Comparison of ENCODE assay signal across 9 cellular contexts in genomic region chr11:61071208-61071681, GRCh38. TPM values are rescaled to one million over a fixed set of nuclear protein-coding genes. Genes with fewer than 3 reads are reported as not detected.
DNase-seq lines count a peak whose midpoint lies in the region; ATAC-seq and TF ChIP-seq lines count a peak whose summit lies in the region.
"Had no signal": no experiment of that assay in that cellular context is flagged by ENCODE, and none has a peak within 500 bp of the region (broad histone marks: within the 10 kb centered on the region; RNA-seq: fewer than 3 reads in every experiment).

No MANE protein-coding gene starts in this region.

- no peaks in the 10 kb centered on the region for H3K79me2 ChIP-seq in hepatocyte

- H3K4me3 ChIP-seq in hepatocyte = no peak overlapping the region

- H3K36me3 Mint-ChIP-seq in progenitor cell of endocrine pancreas (ENCODE audit: insufficient read depth) = no peaks in the 10 kb centered on the region
- H3K36me3 Mint-ChIP-seq in WTC11 = no peaks in the 10 kb centered on the region

- DNase-seq in T-helper 22 cell (ENCODE audit: low read depth) (peak; percentile 59), hepatocyte (ENCODE audit: low spot score) (no peak), progenitor cell of endocrine pancreas (ENCODE audit: low spot score, unreplicated experiment) (no peak), dedifferentiated amniotic fluid mesenchymal stem cell (ENCODE audit: extremely low spot score) (no peak), NCI-H446 treated with DMSO at 0.1 percent for 48 hours (lab: John Stamatoyannopoulos, UW) (no peak), WTC11 (ENCODE audit: low spot score) (no peak)

- no peaks in the 10 kb centered on the region for H3K27me3 ChIP-seq in hepatocyte

- no peaks in the 10 kb centered on the region for H3K36me3 ChIP-seq in hepatocyte (replicated peaks; ENCODE audit: insufficient read depth, low read depth)

- H3K9me3 ChIP-seq in hepatocyte (ENCODE audit: low read depth) = no peaks in the 10 kb centered on the region

- H3K27ac ChIP-seq in hepatocyte = peak overlapping the region; percentile 65

- ATAC-seq in GM18502 (IDR thresholded peaks at IDR 0.05; ENCODE audit: poor library complexity, unreplicated experiment) = peak; percentile 70
- peak; percentile 70 for ATAC-seq in HG02678 (IDR thresholded peaks at IDR 0.05; ENCODE audit: unreplicated experiment)
- ATAC-seq in WTC11 = no peak

- no peaks in the 10 kb centered on the region for H4K20me1 ChIP-seq in hepatocyte (ENCODE audit: insufficient read depth, poor library complexity, severe bottlenecking)

- TF ChIP-seq CTCF in hepatocyte (IDR thresholded peaks at IDR 0.05; ENCODE audit: poor library complexity) (no peak), progenitor cell of endocrine pancreas (IDR thresholded peaks at IDR 0.05; ENCODE audit: unreplicated experiment) (no peak), WTC11 (IDR thresholded peaks at IDR 0.05) (no peak)

- H3K27ac Mint-ChIP-seq in progenitor cell of endocrine pancreas (no peak overlapping the region), WTC11 (no peak overlapping the region)

- no peaks in the 10 kb centered on the region for H3K9me3 Mint-ChIP-seq in progenitor cell of endocrine pancreas (ENCODE audit: low read depth)
- peaks cover 13% of the 10 kb centered on the region; the same call in 1 of the 2 replicates for H3K9me3 Mint-ChIP-seq in WTC11

- no peak overlapping the region for H3K4me2 ChIP-seq in hepatocyte

- CTCF ChIA-PET in WTC11 (lab: Charles Lee) = interaction anchor here (1.8 kb wide), 1 partner anchor 101 kb away, joined by 6 read pairs; no protein-coding TSS in a partner anchor

- H3K4me1 Mint-ChIP-seq in progenitor cell of endocrine pancreas (ENCODE audit: low read depth) (peaks cover 10% of the 10 kb centered on the region), WTC11 (no peaks in the 10 kb centered on the region)

- H2AFZ ChIP-seq in hepatocyte = no peak overlapping the region

- H3K27me3 Mint-ChIP-seq in progenitor cell of endocrine pancreas (peaks cover 3% of the 10 kb centered on the region), WTC11 (ENCODE audit: low read depth) (no peaks in the 10 kb centered on the region; the same call in 1 of the 2 replicates)

- H3K4me1 ChIP-seq in hepatocyte (ENCODE audit: insufficient read depth) = peaks cover 16% of the 10 kb centered on the region

- H3K4me3 Mint-ChIP-seq in progenitor cell of endocrine pancreas (ENCODE audit: low read depth) = no peak overlapping the region
- no peak overlapping the region for H3K4me3 Mint-ChIP-seq in WTC11

- POLR2A ChIA-PET in WTC11 (lab: Charles Lee) = no interaction called here

- 89% methylated on average over 9 of the region's 9 CpGs for WGBS in hepatocyte (ENCODE audit: low lambda C conversion rate, missing lambda C conversion rate)

- H3K9me2 ChIP-seq in hepatocyte (replicated peaks; ENCODE audit: insufficient read depth) = no peaks in the 10 kb centered on the region

TF ChIP-seq in WTC11, 78 proteins besides CTCF, POLR2A, EP300 and RAD21:
- no peak for TF ChIP-seq SMAD4 (CRISPR knock-in tag; IDR thresholded peaks at IDR 0.05)
- no peak for TF ChIP-seq ATF1 (CRISPR knock-in tag; IDR thresholded peaks at IDR 0.05)
- no peak for TF ChIP-seq CBFB (CRISPR knock-in tag; IDR thresholded peaks at IDR 0.05; ENCODE audit: low read depth)
- TF ChIP-seq FOXK1 (CRISPR knock-in tag; IDR thresholded peaks at IDR 0.05) = no peak
- no peak for TF ChIP-seq ZNF263 (CRISPR knock-in tag; IDR thresholded peaks at IDR 0.05; ENCODE audit: low read depth)
- TF ChIP-seq, protein P1, sequence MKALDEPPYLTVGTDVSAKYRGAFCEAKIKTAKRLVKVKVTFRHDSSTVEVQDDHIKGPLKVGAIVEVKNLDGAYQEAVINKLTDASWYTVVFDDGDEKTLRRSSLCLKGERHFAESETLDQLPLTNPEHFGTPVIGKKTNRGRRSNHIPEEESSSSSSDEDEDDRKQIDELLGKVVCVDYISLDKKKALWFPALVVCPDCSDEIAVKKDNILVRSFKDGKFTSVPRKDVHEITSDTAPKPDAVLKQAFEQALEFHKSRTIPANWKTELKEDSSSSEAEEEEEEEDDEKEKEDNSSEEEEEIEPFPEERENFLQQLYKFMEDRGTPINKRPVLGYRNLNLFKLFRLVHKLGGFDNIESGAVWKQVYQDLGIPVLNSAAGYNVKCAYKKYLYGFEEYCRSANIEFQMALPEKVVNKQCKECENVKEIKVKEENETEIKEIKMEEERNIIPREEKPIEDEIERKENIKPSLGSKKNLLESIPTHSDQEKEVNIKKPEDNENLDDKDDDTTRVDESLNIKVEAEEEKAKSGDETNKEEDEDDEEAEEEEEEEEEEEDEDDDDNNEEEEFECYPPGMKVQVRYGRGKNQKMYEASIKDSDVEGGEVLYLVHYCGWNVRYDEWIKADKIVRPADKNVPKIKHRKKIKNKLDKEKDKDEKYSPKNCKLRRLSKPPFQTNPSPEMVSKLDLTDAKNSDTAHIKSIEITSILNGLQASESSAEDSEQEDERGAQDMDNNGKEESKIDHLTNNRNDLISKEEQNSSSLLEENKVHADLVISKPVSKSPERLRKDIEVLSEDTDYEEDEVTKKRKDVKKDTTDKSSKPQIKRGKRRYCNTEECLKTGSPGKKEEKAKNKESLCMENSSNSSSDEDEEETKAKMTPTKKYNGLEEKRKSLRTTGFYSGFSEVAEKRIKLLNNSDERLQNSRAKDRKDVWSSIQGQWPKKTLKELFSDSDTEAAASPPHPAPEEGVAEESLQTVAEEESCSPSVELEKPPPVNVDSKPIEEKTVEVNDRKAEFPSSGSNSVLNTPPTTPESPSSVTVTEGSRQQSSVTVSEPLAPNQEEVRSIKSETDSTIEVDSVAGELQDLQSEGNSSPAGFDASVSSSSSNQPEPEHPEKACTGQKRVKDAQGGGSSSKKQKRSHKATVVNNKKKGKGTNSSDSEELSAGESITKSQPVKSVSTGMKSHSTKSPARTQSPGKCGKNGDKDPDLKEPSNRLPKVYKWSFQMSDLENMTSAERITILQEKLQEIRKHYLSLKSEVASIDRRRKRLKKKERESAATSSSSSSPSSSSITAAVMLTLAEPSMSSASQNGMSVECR (CRISPR knock-in tag; IDR thresholded peaks at IDR 0.05; ENCODE audit: borderline replicate concordance) = no peak
- TF ChIP-seq RORB (CRISPR knock-in tag; IDR thresholded peaks at IDR 0.05) = no peak
- TF ChIP-seq, protein P2, sequence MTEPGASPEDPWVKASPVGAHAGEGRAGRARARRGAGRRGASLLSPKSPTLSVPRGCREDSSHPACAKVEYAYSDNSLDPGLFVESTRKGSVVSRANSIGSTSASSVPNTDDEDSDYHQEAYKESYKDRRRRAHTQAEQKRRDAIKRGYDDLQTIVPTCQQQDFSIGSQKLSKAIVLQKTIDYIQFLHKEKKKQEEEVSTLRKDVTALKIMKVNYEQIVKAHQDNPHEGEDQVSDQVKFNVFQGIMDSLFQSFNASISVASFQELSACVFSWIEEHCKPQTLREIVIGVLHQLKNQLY (CRISPR knock-in tag; IDR thresholded peaks at IDR 0.05) = no peak
- TF ChIP-seq JAZF1 (CRISPR knock-in tag; IDR thresholded peaks at IDR 0.05) = no peak

RNA-seq across cellular contexts. Expression of gene CD5, which starts 31.0 kb away (rescaled TPM):
- total RNA-seq in hepatocyte (not detected in 2 replicates), progenitor cell of endocrine pancreas (not detected in 2 replicates), WTC11 (2021) (0.30 to 0.37 TPM (median 0.32 TPM) in 3 replicates)
- polyA plus RNA-seq in hepatocyte = 0.06 TPM in 1 of 2 replicates, not detected in the other
- total RNA-seq: skeletal muscle tissue had no signal
